25 cellular contexts compared by ENCODE assay signal in the genomic region with DNA sequence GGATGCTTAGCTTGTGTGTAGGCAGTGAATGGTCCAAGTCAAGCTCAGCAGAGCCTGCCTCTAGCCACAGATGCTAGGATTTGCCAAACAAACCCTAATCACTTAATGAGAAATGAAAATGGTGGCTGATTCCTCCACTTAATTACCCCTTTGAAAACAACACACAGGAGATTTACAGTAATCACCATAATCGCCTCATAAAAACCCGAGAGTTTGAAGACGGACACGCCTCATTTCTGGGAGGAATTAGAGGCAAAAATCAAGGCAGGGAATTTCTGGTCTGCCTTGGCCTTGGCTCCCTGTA. TPM values are rescaled to one million over a fixed set of nuclear protein-coding genes. Genes with fewer than 3 reads are reported as not detected.
"Had no signal": no experiment of that assay in that cellular context is flagged by ENCODE, and none has a peak within 500 bp of the region (broad histone marks: within the 10 kb centered on the region; RNA-seq: fewer than 3 reads in every experiment).

No MANE protein-coding gene starts in this region.

- FAIRE-seq: HepG2 had no signal

- H3K9me3 ChIP-seq: MG63, SK-N-SH had no signal

- H3K36me3 Mint-ChIP-seq: T-cell had no signal

- DNase-seq: IMR-90, KG1, MG63, NCI-H1092, NCI-H1105 treated with DMSO at 0.1 percent for 48 hours, NCI-H1417 treated with DMSO at 0.1 percent for 48 hours, NCI-H146, NCI-H1694 treated with DMSO at 0.1 percent for 48 hours, NCI-H1930, NCI-H2081, NCI-H2107, NCI-H226, NCI-H446, NCI-H510A, NCI-H524 treated with DMSO at 0.1 percent for 48 hours, PC-3, SHP77, SK-N-SH, SW 1271, T-cell had no signal

- H3K27ac Mint-ChIP-seq: T-cell had no signal

- H3K4me3 Mint-ChIP-seq: T-cell had no signal

- H3K36me3 ChIP-seq: MG63 had no signal

- H3K27me3 ChIP-seq: MG63 had no signal

- H3K4me1 Mint-ChIP-seq: T-cell had no signal

- ATAC-seq: HepG2, Panc1, PC-3, T-cell had no signal

- H3K9me3 Mint-ChIP-seq: T-cell had no signal

- H3K27ac ChIP-seq: RWPE1 had no signal

- H3K4me3 ChIP-seq: MG63 had no signal

RNA-seq across cellular contexts. Expression of a gene that starts 16.3 kb away (rescaled TPM):
- total RNA-seq: HepG2, HT-29, IMR-90, PC-3, SK-MEL-5 had no signal
